ENCODE assay signal across 1 cellular context in the genomic region with DNA sequence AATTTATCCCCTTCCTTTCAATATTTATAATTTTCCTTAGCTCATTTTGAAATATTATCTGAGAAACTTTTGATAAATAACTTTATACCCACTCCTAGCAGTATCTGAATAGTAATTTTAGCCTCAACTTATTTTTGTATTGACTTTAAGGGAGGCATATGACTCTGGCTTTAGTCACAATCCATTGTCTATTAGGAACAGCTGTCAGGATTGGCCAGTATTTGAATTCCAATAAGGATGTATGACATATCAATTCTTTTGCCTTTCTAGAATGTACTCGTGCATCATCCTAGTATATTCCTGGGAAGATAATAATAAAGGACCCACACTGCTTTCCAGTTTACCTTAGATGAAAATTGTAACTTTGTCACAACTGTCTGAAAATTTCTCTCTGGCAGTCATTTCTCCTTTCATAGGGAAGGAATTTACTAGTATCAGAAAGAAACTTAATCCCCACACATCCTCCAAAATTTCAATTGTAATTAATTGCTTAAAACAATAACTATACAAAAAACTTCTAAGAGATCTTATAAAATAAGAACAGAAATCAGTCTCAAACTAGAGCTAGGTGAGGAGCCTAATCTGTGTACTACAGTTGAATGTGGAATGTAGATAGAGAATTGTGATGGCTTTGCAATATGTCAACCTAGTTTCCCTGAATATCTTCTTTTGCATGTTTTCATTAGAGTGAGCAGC.
TF ChIP-seq lines count a peak whose summit lies in the region.

No MANE protein-coding gene starts in this region.

TF ChIP-seq in SK-N-SH, 30 proteins besides CTCF, POLR2A, EP300 and RAD21:
- TF ChIP-seq, protein P1, sequence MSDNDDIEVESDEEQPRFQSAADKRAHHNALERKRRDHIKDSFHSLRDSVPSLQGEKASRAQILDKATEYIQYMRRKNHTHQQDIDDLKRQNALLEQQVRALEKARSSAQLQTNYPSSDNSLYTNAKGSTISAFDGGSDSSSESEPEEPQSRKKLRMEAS (IDR thresholded peaks at IDR 0.05; ENCODE audit: low read depth), result no peak
- TF ChIP-seq SIN3A (IDR thresholded peaks at IDR 0.05; ENCODE audit: borderline replicate concordance, low read depth, low read length) (no peak), RFX5 (IDR thresholded peaks at IDR 0.05; ENCODE audit: low read length) (no peak), NFIC (IDR thresholded peaks at IDR 0.05; ENCODE audit: borderline replicate concordance) (no peak), REST (IDR thresholded peaks at IDR 0.05; ENCODE audit: low read depth, low read length) (no peak), TAF1 (IDR thresholded peaks at IDR 0.05; ENCODE audit: borderline replicate concordance, low read depth, low read length) (no peak), SMC3 (IDR thresholded peaks at IDR 0.05; ENCODE audit: low read depth, low read length) (no peak), MXI1 (IDR thresholded peaks at IDR 0.05; ENCODE audit: low read depth, low read length) (no peak)
